23 cellular contexts compared by ENCODE assay signal in genomic region chr3:37204314-37204713, GRCh38.
"Had no signal": no experiment of that assay in that cellular context is flagged by ENCODE, and none has a peak within 500 bp of the region (broad histone marks: within the 10 kb centered on the region; RNA-seq: fewer than 3 reads in every experiment).

No MANE protein-coding gene starts in this region.

- H3K4me3 Mint-ChIP-seq: naive thymus-derived CD8-positive, alpha-beta T cell; nephron; neural progenitor cell; stimulated activated naive B cell treated with anti-CD40 and anti-IgM and Interleukin-4, amounts not matched to agents 10 μg/mL and 1 μg/mL and 100 μg/mL, for 72 hours had no signal

- H3K27me3 Mint-ChIP-seq: naive thymus-derived CD8-positive, alpha-beta T cell; stimulated activated naive B cell treated with anti-CD40 and anti-IgM and Interleukin-4, amounts not matched to agents 10 μg/mL and 1 μg/mL and 100 μg/mL, for 72 hours had no signal

- DNase-seq: heart left ventricle; islet precursor cell; left ventricle myocardium inferior; naive thymus-derived CD8-positive, alpha-beta T cell; occipital lobe; psoas muscle; stimulated activated CD4-positive, alpha-beta T cell treated with anti-CD3 and anti-CD28 coated beads, Interleukin-12 subunit alpha, Interleukin-12 subunit beta, amount 100 ng/mL, for 4 hours; stimulated activated CD4-positive, alpha-beta T cell treated with anti-CD3 and anti-CD28 coated beads, Interleukin-15, amount 100 ng/mL, for 24 hours; stimulated activated CD4-positive, alpha-beta T cell treated with anti-CD3 and anti-CD28 coated beads, Interleukin-2, amount 100 ng/mL, for 24 hours; stimulated activated CD4-positive, alpha-beta T cell treated with anti-CD3 and anti-CD28 coated beads, Interleukin-4, amount 100 ng/mL, for 1 hour; stimulated activated naive B cell treated with anti-CD40 and anti-IgM and Interleukin-4, amounts not matched to agents 10 μg/mL and 1 μg/mL and 100 μg/mL, for 72 hours; stimulated activated naive CD8-positive, alpha-beta T cell treated with anti-CD3 and anti-CD28 coated beads, Interleukin-15, Interleukin-2, amounts not matched to agents 100 U/mL and 50 U/mL, for 24 hours; substantia nigra; upper lobe of left lung had no signal

- H3K9me3 Mint-ChIP-seq: naive thymus-derived CD8-positive, alpha-beta T cell; nephron; stimulated activated naive B cell treated with anti-CD40 and anti-IgM and Interleukin-4, amounts not matched to agents 10 μg/mL and 1 μg/mL and 100 μg/mL, for 72 hours had no signal

- H3K27ac Mint-ChIP-seq: nephron; stimulated activated naive B cell treated with anti-CD40 and anti-IgM and Interleukin-4, amounts not matched to agents 10 μg/mL and 1 μg/mL and 100 μg/mL, for 72 hours had no signal

- H3K9me3 ChIP-seq: heart left ventricle, left ventricle myocardium inferior, neutrophil, psoas muscle, tibial nerve, upper lobe of left lung, vagina had no signal

- H3K4me1 ChIP-seq: heart left ventricle, left ventricle myocardium inferior, parathyroid adenoma, upper lobe of left lung, vagina had no signal

- H3K4me1 Mint-ChIP-seq: stimulated activated naive B cell treated with anti-CD40 and anti-IgM and Interleukin-4, amounts not matched to agents 10 μg/mL and 1 μg/mL and 100 μg/mL, for 72 hours had no signal

- H3K4me2 ChIP-seq: neural progenitor cell had no signal

- H3K27ac ChIP-seq: heart left ventricle, left ventricle myocardium inferior, neural progenitor cell, neutrophil, parathyroid adenoma, psoas muscle, skin epidermis, tibial nerve, upper lobe of left lung, vagina had no signal

- ATAC-seq: heart left ventricle; naive thymus-derived CD8-positive, alpha-beta T cell; psoas muscle; sciatic nerve; stimulated activated naive B cell treated with anti-CD40 and anti-IgM and Interleukin-4, amounts not matched to agents 10 μg/mL and 1 μg/mL and 100 μg/mL, for 72 hours; stimulated activated naive CD8-positive, alpha-beta T cell treated with anti-CD3 and anti-CD28 coated beads, Interleukin-15, Interleukin-2, amounts not matched to agents 100 U/mL and 50 U/mL, for 24 hours had no signal

- H3K36me3 Mint-ChIP-seq: naive thymus-derived CD8-positive, alpha-beta T cell; neural progenitor cell; stimulated activated naive B cell treated with anti-CD40 and anti-IgM and Interleukin-4, amounts not matched to agents 10 μg/mL and 1 μg/mL and 100 μg/mL, for 72 hours had no signal

- H3K4me3 ChIP-seq: heart left ventricle, left ventricle myocardium inferior, lung, neural progenitor cell, psoas muscle, skin epidermis, tibial nerve, upper lobe of left lung, vagina had no signal
